In genomic region chr14:32076278-32077080, GRCh38 we compare ENCODE assay signal across 1 cellular context.
TF ChIP-seq lines count a peak whose summit lies in the region.

No MANE protein-coding gene starts in this region.

TF ChIP-seq in K562, 482 proteins besides CTCF, POLR2A, EP300 and RAD21 (continued from another document):
- TF ChIP-seq GMEB1 (CRISPR knock-in tag; IDR thresholded peaks at IDR 0.05) (peak; percentile 47), ZNF584 (CRISPR knock-in tag; IDR thresholded peaks at IDR 0.05; ENCODE audit: low read depth) (no peak), DPF2 (IDR thresholded peaks at IDR 0.05) (peak; percentile 80), ARID2 (IDR thresholded peaks at IDR 0.05) (peak; percentile 42; the same call in 1 of the 2 replicates), HDAC6 (IDR thresholded peaks at IDR 0.05; ENCODE audit: low read depth, low read length) (no peak), KLF6 (CRISPR knock-in tag; IDR thresholded peaks at IDR 0.05; ENCODE audit: borderline replicate concordance) (no peak), ZNF766 (CRISPR knock-in tag; conservative IDR thresholded peaks at IDR 0.05) (peak; percentile 83; the same call in 1 of the 2 replicates), LEF1 (IDR thresholded peaks at IDR 0.05) (0 out of 2 replicates have a peak, but pooled peaks have one; percentile 41), ZNF644 (tag; IDR thresholded peaks at IDR 0.05; ENCODE audit: low read depth) (peak; percentile 79; the same call in 1 of the 2 replicates), HDGF (IDR thresholded peaks at IDR 0.05) (peak; percentile 95), NR1H2 (CRISPR knock-in tag; IDR thresholded peaks at IDR 0.05) (0 out of 2 replicates have a peak, but pooled peaks have one; percentile 49), POLR2H (tag; IDR thresholded peaks at IDR 0.05; ENCODE audit: low read depth) (0 out of 2 replicates have a peak, but pooled peaks have one; percentile 0), NRF1 (conservative IDR thresholded peaks at IDR 0.05 in 1 of 2, IDR thresholded peaks at IDR 0.05 in 1 of 2) (peak in 1 of 2 experiments; percentile 50), NFRKB (IDR thresholded peaks at IDR 0.05; ENCODE audit: low read depth) (peak; percentile 86; the same call in 1 of the 2 replicates), GATAD2A (IDR thresholded peaks at IDR 0.05) (peak; percentile 60), ARNT (IDR thresholded peaks at IDR 0.05) (peak; percentile 56 to 70; a peak in 2 of 4 replicates), ASH1L (IDR thresholded peaks at IDR 0.05; ENCODE audit: borderline replicate concordance, low read depth, partially characterized antibody) (peak; percentile 58), FOXK1 (CRISPR knock-in tag; IDR thresholded peaks at IDR 0.05; ENCODE audit: borderline replicate concordance) (no peak), TAF7 (tag; IDR thresholded peaks at IDR 0.05) (peak; percentile 72; the same call in 1 of the 2 replicates), EP400 (IDR thresholded peaks at IDR 0.05) (peak; percentile 59; the same call in 1 of the 2 replicates), TRIM24 (IDR thresholded peaks at IDR 0.05) (peak; percentile 24 to 47; a peak in 2 of 4 replicates), ARID1B (IDR thresholded peaks at IDR 0.05) (peak; percentile 46; the same call in 1 of the 2 replicates), ZNF639 (CRISPR knock-in tag; conservative IDR thresholded peaks at IDR 0.05 in 1 of 2, IDR thresholded peaks at IDR 0.05 in 1 of 2) (peak in 1 of 2 experiments; percentile 93; a peak in 1 of 4 replicates)
- TF ChIP-seq, protein P1, sequence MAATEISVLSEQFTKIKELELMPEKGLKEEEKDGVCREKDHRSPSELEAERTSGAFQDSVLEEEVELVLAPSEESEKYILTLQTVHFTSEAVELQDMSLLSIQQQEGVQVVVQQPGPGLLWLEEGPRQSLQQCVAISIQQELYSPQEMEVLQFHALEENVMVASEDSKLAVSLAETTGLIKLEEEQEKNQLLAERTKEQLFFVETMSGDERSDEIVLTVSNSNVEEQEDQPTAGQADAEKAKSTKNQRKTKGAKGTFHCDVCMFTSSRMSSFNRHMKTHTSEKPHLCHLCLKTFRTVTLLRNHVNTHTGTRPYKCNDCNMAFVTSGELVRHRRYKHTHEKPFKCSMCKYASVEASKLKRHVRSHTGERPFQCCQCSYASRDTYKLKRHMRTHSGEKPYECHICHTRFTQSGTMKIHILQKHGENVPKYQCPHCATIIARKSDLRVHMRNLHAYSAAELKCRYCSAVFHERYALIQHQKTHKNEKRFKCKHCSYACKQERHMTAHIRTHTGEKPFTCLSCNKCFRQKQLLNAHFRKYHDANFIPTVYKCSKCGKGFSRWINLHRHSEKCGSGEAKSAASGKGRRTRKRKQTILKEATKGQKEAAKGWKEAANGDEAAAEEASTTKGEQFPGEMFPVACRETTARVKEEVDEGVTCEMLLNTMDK (IDR thresholded peaks at IDR 0.05; ENCODE audit: borderline replicate concordance, insufficient read depth, low read depth, low read length, poor library complexity, severe bottlenecking), result no peak
- TF ChIP-seq, protein P2, sequence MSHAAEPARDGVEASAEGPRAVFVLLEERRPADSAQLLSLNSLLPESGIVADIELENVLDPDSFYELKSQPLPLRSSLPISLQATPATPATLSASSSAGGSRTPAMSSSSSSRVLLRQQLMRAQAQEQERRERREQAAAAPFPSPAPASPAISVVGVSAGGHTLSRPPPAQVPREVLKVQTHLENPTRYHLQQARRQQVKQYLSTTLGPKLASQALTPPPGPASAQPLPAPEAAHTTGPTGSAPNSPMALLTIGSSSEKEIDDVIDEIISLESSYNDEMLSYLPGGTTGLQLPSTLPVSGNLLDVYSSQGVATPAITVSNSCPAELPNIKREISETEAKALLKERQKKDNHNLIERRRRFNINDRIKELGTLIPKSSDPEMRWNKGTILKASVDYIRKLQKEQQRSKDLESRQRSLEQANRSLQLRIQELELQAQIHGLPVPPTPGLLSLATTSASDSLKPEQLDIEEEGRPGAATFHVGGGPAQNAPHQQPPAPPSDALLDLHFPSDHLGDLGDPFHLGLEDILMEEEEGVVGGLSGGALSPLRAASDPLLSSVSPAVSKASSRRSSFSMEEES (CRISPR knock-in tag; IDR thresholded peaks at IDR 0.05), result no peak
- TF ChIP-seq, protein P3, sequence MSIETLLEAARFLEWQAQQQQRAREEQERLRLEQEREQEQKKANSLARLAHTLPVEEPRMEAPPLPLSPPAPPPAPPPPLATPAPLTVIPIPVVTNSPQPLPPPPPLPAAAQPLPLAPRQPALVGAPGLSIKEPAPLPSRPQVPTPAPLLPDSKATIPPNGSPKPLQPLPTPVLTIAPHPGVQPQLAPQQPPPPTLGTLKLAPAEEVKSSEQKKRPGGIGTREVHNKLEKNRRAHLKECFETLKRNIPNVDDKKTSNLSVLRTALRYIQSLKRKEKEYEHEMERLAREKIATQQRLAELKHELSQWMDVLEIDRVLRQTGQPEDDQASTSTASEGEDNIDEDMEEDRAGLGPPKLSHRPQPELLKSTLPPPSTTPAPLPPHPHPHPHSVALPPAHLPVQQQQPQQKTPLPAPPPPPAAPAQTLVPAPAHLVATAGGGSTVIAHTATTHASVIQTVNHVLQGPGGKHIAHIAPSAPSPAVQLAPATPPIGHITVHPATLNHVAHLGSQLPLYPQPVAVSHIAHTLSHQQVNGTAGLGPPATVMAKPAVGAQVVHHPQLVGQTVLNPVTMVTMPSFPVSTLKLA (conservative IDR thresholded peaks at IDR 0.05), result 0 out of 4 replicates have a peak, but pooled peaks of 1 of the 2 experiments have one; percentile 46
- TF ChIP-seq, protein P4, sequence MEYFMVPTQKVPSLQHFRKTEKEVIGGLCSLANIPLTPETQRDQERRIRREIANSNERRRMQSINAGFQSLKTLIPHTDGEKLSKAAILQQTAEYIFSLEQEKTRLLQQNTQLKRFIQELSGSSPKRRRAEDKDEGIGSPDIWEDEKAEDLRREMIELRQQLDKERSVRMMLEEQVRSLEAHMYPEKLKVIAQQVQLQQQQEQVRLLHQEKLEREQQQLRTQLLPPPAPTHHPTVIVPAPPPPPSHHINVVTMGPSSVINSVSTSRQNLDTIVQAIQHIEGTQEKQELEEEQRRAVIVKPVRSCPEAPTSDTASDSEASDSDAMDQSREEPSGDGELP (CRISPR knock-in tag; IDR thresholded peaks at IDR 0.05; ENCODE audit: borderline replicate concordance), result peak; percentile 31; the same call in 1 of the 2 replicates
